31 cellular contexts compared by ENCODE assay signal in the genomic region with DNA sequence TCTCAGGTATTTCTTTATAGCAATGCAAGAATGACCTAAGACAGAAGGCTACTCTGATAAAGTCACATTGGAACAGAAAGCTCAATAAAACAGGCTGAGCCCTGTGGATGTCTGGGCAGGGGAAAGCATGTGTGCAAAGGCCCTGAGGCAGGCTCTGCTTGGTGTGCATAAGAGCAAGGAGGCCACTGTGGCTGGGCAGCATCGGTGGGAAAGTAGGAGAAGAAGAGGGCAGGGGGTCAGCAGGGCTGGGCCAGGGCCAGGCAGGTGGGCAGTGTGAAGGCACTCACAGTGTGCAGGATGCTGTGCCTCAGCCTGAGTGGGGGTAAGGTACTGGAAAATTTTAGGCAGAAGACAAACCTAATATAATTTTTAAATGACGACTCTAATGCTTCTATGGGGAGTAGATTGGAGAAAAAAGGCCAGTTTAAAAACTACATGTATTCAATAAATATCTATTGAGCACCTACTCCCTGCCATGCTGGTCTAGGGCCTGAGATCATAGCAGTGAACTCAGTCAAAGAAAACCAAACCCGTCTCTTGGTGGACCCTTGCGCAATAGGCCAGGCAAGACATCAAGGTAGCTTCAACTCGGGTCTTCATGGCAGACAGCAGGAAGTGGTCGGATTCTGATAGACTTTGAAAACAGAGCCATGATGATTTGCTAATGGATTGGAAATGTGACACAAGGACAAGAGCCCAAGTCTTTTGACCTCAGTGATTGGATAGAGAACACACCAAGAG.
"Had no signal": no experiment of that assay in that cellular context is flagged by ENCODE, and none has a peak within 500 bp of the region (broad histone marks: within the 10 kb centered on the region; RNA-seq: fewer than 3 reads in every experiment).

No MANE protein-coding gene starts in this region.

- H3K27me3 Mint-ChIP-seq: activated CD4-positive, alpha-beta T cell treated with anti-CD3 and anti-CD28 coated beads, Interleukin-2, amount 10 ng/mL, durations not matched to agents 24 days and 14 days; activated CD8-positive, alpha-beta T cell treated with anti-CD3 and anti-CD28 coated beads for 36 hours; activated naive CD4-positive, alpha-beta T cell treated with anti-CD3 and anti-CD28 coated beads, Interleukin-2, amount 10 ng/mL, durations not matched to agents 7 days and 5 days; activated naive CD8-positive, alpha-beta T cell treated with anti-CD3 and anti-CD28 coated beads, Interleukin-2, amount 10 ng/mL, durations not matched to agents 7 days and 5 days; dendritic cell treated with granulocyte-macrophage colony-stimulating factor and Interleukin-4, amounts not matched to agents 40 ng/mL and 50 ng/mL, for 4 days had no signal

- ATAC-seq: activated CD4-positive, CD25-positive, alpha-beta regulatory T cell treated with anti-CD3 and anti-CD28 coated beads, Interleukin-2, amount 50 U/mL, for 24 hours; activated CD8-positive, alpha-beta T cell treated with anti-CD3 and anti-CD28 coated beads for 36 hours; esophagus mucosa; lower lobe of right lung; natural killer cell; right lobe of liver; SK-N-SH treated with all-trans-retinoic acid at 6 μM for 48 hours; T-helper 17 cell had no signal

- H3K4me3 Mint-ChIP-seq: activated CD4-positive, alpha-beta T cell treated with anti-CD3 and anti-CD28 coated beads, Interleukin-2, amount 10 ng/mL, durations not matched to agents 24 days and 14 days; activated CD8-positive, alpha-beta T cell treated with anti-CD3 and anti-CD28 coated beads for 36 hours; activated naive CD4-positive, alpha-beta T cell treated with anti-CD3 and anti-CD28 coated beads, Interleukin-2, amount 10 ng/mL, durations not matched to agents 7 days and 5 days; activated naive CD8-positive, alpha-beta T cell treated with anti-CD3 and anti-CD28 coated beads, Interleukin-2, amount 10 ng/mL, durations not matched to agents 7 days and 5 days; dendritic cell treated with granulocyte-macrophage colony-stimulating factor and Interleukin-4, amounts not matched to agents 40 ng/mL and 50 ng/mL, for 4 days; endodermal cell; immature natural killer cell; natural killer cell; neural progenitor cell; T-helper 17 cell had no signal

- DNase-seq: activated CD4-positive, alpha-beta T cell treated with anti-CD3 and anti-CD28 coated beads, Interleukin-2, amount 10 ng/mL, durations not matched to agents 24 days and 14 days; activated CD8-positive, alpha-beta T cell treated with anti-CD3 and anti-CD28 coated beads for 36 hours; activated gamma-delta T cell; activated naive CD4-positive, alpha-beta T cell treated with anti-CD3 and anti-CD28 coated beads, Interleukin-2, amount 10 ng/mL, durations not matched to agents 7 days and 5 days; activated naive CD8-positive, alpha-beta T cell treated with anti-CD3 and anti-CD28 coated beads, Interleukin-2, amount 10 ng/mL, durations not matched to agents 7 days and 5 days; activated T-cell treated with anti-CD3 and anti-CD28 coated beads, Interleukin-2, amount 50 U/mL, for 48 hours; brain microvascular endothelial cell; caudate nucleus; foreskin fibroblast; hippocampal formation; immature natural killer cell; lower lobe of right lung; mesenchymal stem cell; natural killer cell; stimulated activated CD4-positive, alpha-beta T cell treated with anti-CD3 and anti-CD28 coated beads, Interleukin-15, amount 100 ng/mL, for 24 hours; stimulated activated CD4-positive, alpha-beta T cell treated with anti-CD3 and anti-CD28 coated beads, Interleukin-2, amount 100 ng/mL, for 24 hours; stimulated activated naive CD4-positive, alpha-beta T cell; T-helper 17 cell; T1000; trophoblast cell; WERI-Rb-1 had no signal

- H3K36me3 ChIP-seq: brain microvascular endothelial cell, lower lobe of right lung, neural progenitor cell, right lobe of liver, thoracic aorta, vagina, WERI-Rb-1 had no signal

- H3K27me3 ChIP-seq: brain microvascular endothelial cell, right lobe of liver, vagina had no signal

- H3K4me3 ChIP-seq: lower lobe of right lung, neural progenitor cell, right lobe of liver, smooth muscle cell, thoracic aorta, vagina had no signal

- H3K9me3 ChIP-seq: lower lobe of right lung, right lobe of liver, thoracic aorta, vagina had no signal

- H3K4me1 Mint-ChIP-seq: activated CD4-positive, alpha-beta T cell treated with anti-CD3 and anti-CD28 coated beads, Interleukin-2, amount 10 ng/mL, durations not matched to agents 24 days and 14 days; activated naive CD4-positive, alpha-beta T cell treated with anti-CD3 and anti-CD28 coated beads, Interleukin-2, amount 10 ng/mL, durations not matched to agents 7 days and 5 days; activated naive CD8-positive, alpha-beta T cell treated with anti-CD3 and anti-CD28 coated beads, Interleukin-2, amount 10 ng/mL, durations not matched to agents 7 days and 5 days; immature natural killer cell; natural killer cell; T-helper 17 cell had no signal

- H3K9me3 Mint-ChIP-seq: dendritic cell treated with granulocyte-macrophage colony-stimulating factor and Interleukin-4, amounts not matched to agents 40 ng/mL and 50 ng/mL, for 4 days; endodermal cell; neural progenitor cell had no signal

- H3K36me3 Mint-ChIP-seq: activated naive CD4-positive, alpha-beta T cell treated with anti-CD3 and anti-CD28 coated beads, Interleukin-2, amount 10 ng/mL, durations not matched to agents 7 days and 5 days; activated naive CD8-positive, alpha-beta T cell treated with anti-CD3 and anti-CD28 coated beads, Interleukin-2, amount 10 ng/mL, durations not matched to agents 7 days and 5 days; immature natural killer cell; natural killer cell; neural progenitor cell had no signal

- H3K27ac Mint-ChIP-seq: activated CD4-positive, alpha-beta T cell treated with anti-CD3 and anti-CD28 coated beads, Interleukin-2, amount 10 ng/mL, durations not matched to agents 24 days and 14 days; activated CD8-positive, alpha-beta T cell treated with anti-CD3 and anti-CD28 coated beads for 36 hours; activated naive CD4-positive, alpha-beta T cell treated with anti-CD3 and anti-CD28 coated beads, Interleukin-2, amount 10 ng/mL, durations not matched to agents 7 days and 5 days; activated naive CD8-positive, alpha-beta T cell treated with anti-CD3 and anti-CD28 coated beads, Interleukin-2, amount 10 ng/mL, durations not matched to agents 7 days and 5 days; dendritic cell treated with granulocyte-macrophage colony-stimulating factor and Interleukin-4, amounts not matched to agents 40 ng/mL and 50 ng/mL, for 4 days; endodermal cell; immature natural killer cell; natural killer cell; neural progenitor cell; T-helper 17 cell had no signal

- H3K27ac ChIP-seq: brain microvascular endothelial cell, lower lobe of right lung, neural progenitor cell, right lobe of liver, thoracic aorta, vagina, WERI-Rb-1 had no signal

- H3K4me1 ChIP-seq: lower lobe of right lung, right lobe of liver, vagina had no signal
